23 cellular contexts compared by ENCODE assay signal in the genomic region with DNA sequence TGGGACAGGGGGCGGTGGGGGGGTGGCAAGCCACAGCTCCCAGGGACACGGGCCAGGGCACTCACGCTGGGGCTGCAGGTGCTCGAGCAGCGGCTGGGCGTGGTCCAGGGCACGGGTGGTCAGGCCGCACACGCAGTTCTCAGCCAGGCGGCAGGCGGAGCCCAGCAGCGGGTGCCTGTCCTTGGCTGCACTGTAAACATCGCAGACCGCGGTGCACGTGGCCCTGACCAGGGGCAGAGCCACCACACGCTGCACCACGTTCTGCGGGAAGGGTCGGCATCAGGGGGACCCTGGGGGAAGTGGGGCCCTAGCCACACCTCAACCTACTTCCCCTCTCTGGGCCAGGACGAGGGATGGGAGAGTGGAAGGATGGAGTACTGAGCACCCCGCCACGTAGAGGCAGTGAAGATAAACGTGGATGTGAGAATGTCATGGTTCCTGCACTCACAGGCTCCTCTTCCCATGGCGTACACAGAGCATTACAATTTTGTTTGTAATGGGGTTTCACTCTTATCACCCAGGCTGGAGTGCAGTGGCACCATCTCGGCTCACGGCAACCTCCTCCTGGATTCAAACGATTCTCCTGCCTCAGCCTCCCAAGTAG. TPM values are rescaled to one million over a fixed set of nuclear protein-coding genes. Genes with fewer than 3 reads are reported as not detected.
DNase-seq lines count a peak whose midpoint lies in the region; ATAC-seq and TF ChIP-seq lines count a peak whose summit lies in the region.
"Had no signal": no experiment of that assay in that cellular context is flagged by ENCODE, and none has a peak within 500 bp of the region (broad histone marks: within the 10 kb centered on the region; RNA-seq: fewer than 3 reads in every experiment).

No MANE protein-coding gene starts in this region.

- H3K4me1 ChIP-seq in BLaER1 treated with 17β-estradiol and CSF1 and Interleukin-3, amounts not matched to agents 10 nM and 100 nM: peaks cover 0 to 27% (median 24%) of the 10 kb centered on the region in 10 experiments; a peak in 15 of 20 replicates
- H3K4me1 ChIP-seq in body of pancreas: peaks cover 45% of the 10 kb centered on the region
- H3K4me1 ChIP-seq in ovary (ENCODE audit: insufficient read depth): peaks cover 14% of the 10 kb centered on the region
- H3K4me1 ChIP-seq: prostate gland had no signal

- TF ChIP-seq EP300 in ovary (IDR thresholded peaks at IDR 0.05): no peak

- peak; percentile 9 for ATAC-seq in body of pancreas
- ATAC-seq in GM21447 (IDR thresholded peaks at IDR 0.05; ENCODE audit: unreplicated experiment): no peak

- 34 to 52% methylated on average over 13 to 28 of the region's 28 CpGs for WGBS in body of pancreas, 2 donors
- WGBS in ovary, 3 donors: 14 to 36% (median 20%) methylated on average over 25 to 28 of the region's 28 CpGs

- TF ChIP-seq POLR2A in body of pancreas (IDR thresholded peaks at IDR 0.05) (no peak), ovary (IDR thresholded peaks at IDR 0.05) (no peak)

- H4K20me1 ChIP-seq in BLaER1 treated with 17β-estradiol and CSF1 and Interleukin-3, amounts not matched to agents 10 nM and 100 nM: no peaks in the 10 kb centered on the region

- TF ChIP-seq CTCF in body of pancreas (IDR thresholded peaks at IDR 0.05): peak in 3 of 7 experiments; percentile 6 to 22 (median 17)
- TF ChIP-seq CTCF in ovary (IDR thresholded peaks at IDR 0.05): no peak

- no peaks in the 10 kb centered on the region for H3K9me3 ChIP-seq in BLaER1 treated with 17β-estradiol and CSF1 and Interleukin-3, amounts not matched to agents 10 nM and 100 nM (replicated peaks in 1 of 11)
- H3K9me3 ChIP-seq in body of pancreas: no peaks in the 10 kb centered on the region
- H3K9me3 ChIP-seq in ovary: no peaks in the 10 kb centered on the region
- H3K9me3 ChIP-seq: esophagus squamous epithelium, prostate gland, tibial artery had no signal

- no peak overlapping the region for H3K27ac ChIP-seq in BLaER1 treated with 17β-estradiol and CSF1 and Interleukin-3, amounts not matched to agents 10 nM and 100 nM
- H3K27ac ChIP-seq in body of pancreas: no peak overlapping the region
- H3K27ac ChIP-seq in ovary: peak overlapping the region in 1 of 2 donors; percentile 39
- H3K27ac ChIP-seq: esophagus squamous epithelium, prostate gland, tibial artery had no signal

- DNase-seq in H7 (peak; percentile 64), body of pancreas (peak; percentile 49 to 73 (median 58)), ovary (peak in 3 of 5 donors; percentile 52 to 73 (median 59)), DMS114 treated with DMSO at 0.1 percent for 48 hours (lab: John Stamatoyannopoulos, UW; ENCODE audit: unreplicated experiment) (no peak)
- DNase-seq in stimulated activated CD4-positive, alpha-beta T cell treated with anti-CD3 and anti-CD28 coated beads, Interleukin-2, amount 100 ng/mL, for 24 hours: no peak
- DNase-seq: activated CD4-positive, alpha-beta T cell treated with anti-CD3 and anti-CD28 coated beads, Interleukin-2, amount 10 ng/mL, durations not matched to agents 24 days and 14 days; activated naive CD4-positive, alpha-beta T cell treated with anti-CD3 and anti-CD28 coated beads for 36 hours; amniotic stem cell; CD4-positive, CD25-positive, alpha-beta regulatory T cell; cortex of kidney; esophagus squamous epithelium; HFFc6; hypothalamus; NCI-H1092 treated with DMSO at 0.1 percent for 48 hours; NCI-H2081 treated with DMSO at 0.1 percent for 48 hours; NCI-H510A; stimulated activated naive B cell treated with anti-CD40 and anti-IgM and Interleukin-4, amounts not matched to agents 10 μg/mL and 1 μg/mL and 100 μg/mL, for 72 hours; T-helper 2 cell; tibial artery had no signal

- intact Hi-C loops in body of pancreas (cut with DNase I) (no loop called here), ovary (cut with DNase I) (no loop called here)

- H3K4me2 ChIP-seq in BLaER1 treated with 17β-estradiol and CSF1 and Interleukin-3, amounts not matched to agents 10 nM and 100 nM: peak overlapping the region in 7 of 11 experiments; percentile 12 to 40 (median 21); a peak in 7 of 22 replicates

- H3K4me3 ChIP-seq in BLaER1 treated with 17β-estradiol and CSF1 and Interleukin-3, amounts not matched to agents 10 nM and 100 nM: no peak overlapping the region
- H3K4me3 ChIP-seq in H7 (ENCODE audit: insufficient read depth, low read depth, low read length) (no peak overlapping the region), body of pancreas (no peak overlapping the region), ovary (no peak overlapping the region)
- H3K4me3 ChIP-seq: esophagus squamous epithelium, prostate gland, tibial artery had no signal

- no peak overlapping the region; a peak in 1 of 22 replicates for H3K9ac ChIP-seq in BLaER1 treated with 17β-estradiol and CSF1 and Interleukin-3, amounts not matched to agents 10 nM and 100 nM

- H3K27me3 ChIP-seq in BLaER1 treated with 17β-estradiol and CSF1 and Interleukin-3, amounts not matched to agents 10 nM and 100 nM: peaks cover 0 to 14% (median 0%) of the 10 kb centered on the region in 11 experiments; a peak in 6 of 22 replicates
- H3K27me3 ChIP-seq in H7 (ENCODE audit: control insufficient read depth, insufficient read depth, low read length) (peaks cover 8% of the 10 kb centered on the region; the same call in 1 of the 2 replicates), body of pancreas (no peaks in the 10 kb centered on the region), ovary (no peaks in the 10 kb centered on the region)

- H3K36me3 ChIP-seq in BLaER1 treated with 17β-estradiol and CSF1 and Interleukin-3, amounts not matched to agents 10 nM and 100 nM: no peaks in the 10 kb centered on the region
- H3K36me3 ChIP-seq in H7 (replicated peaks; ENCODE audit: control insufficient read depth, insufficient read depth, low read length): no peaks in the 10 kb centered on the region
- peaks cover 0 to 5% of the 10 kb centered on the region in 2 donors for H3K36me3 ChIP-seq in body of pancreas (replicated peaks in 1 of 2; ENCODE audit: insufficient read depth in 1 of 2, low read depth in 2 of 2)
- no peaks in the 10 kb centered on the region for H3K36me3 ChIP-seq in ovary
- H3K36me3 ChIP-seq: esophagus squamous epithelium, prostate gland, tibial artery had no signal

RNA-seq across cellular contexts. Expression of gene PLIN5, which starts 3.4 kb away (rescaled TPM):
- total RNA-seq in H7 (2014; rRNA removed; shearing (Covaris generic)): 1.3 and 2.5 TPM in 2 replicates
- total RNA-seq in body of pancreas (100 to 1,000 TPM in 1 of 2 donors, 10 to 100 TPM in 1; 72.9 to 132 TPM), ovary (100 to 1,000 TPM in 4 of 7 donors, 10 to 100 TPM in 3; 26.0 to 149 (median 131) TPM)
- 10 to 100 TPM in 1 of 2 donors, 1 to 10 TPM in 1; 8.8 to 85.0 TPM for polyA plus RNA-seq in ovary
- total RNA-seq: activated CD4-positive, alpha-beta T cell treated with anti-CD3 and anti-CD28 coated beads, Interleukin-2, amount 10 ng/mL, durations not matched to agents 24 days and 14 days; CD4-positive, CD25-positive, alpha-beta regulatory T cell; HFFc6; SK-MEL-5 had no signal

RNA-seq across cellular contexts. Expression of gene LRG1, which starts 8.2 kb away (rescaled TPM):
- 0.10 and 0.30 TPM in 2 replicates for total RNA-seq in H7 (2014; rRNA removed; shearing (Covaris generic))
- total RNA-seq in body of pancreas (10 to 100 TPM in 1 of 2 donors, 1 to 10 TPM in 1; 8.8 to 21.1 TPM), ovary (1 to 10 TPM; 1.3 to 7.6 (median 3.6) TPM)
- 1 to 10 TPM in 1 of 2 donors, under 1 TPM in 1; 0.33 to 2.1 TPM for polyA plus RNA-seq in ovary
- total RNA-seq: HFFc6 had no signal

RNA-seq across cellular contexts. Expression of gene PLIN4, which starts 13.4 kb away (rescaled TPM):
- total RNA-seq in H7 (2014; rRNA removed; shearing (Covaris generic)): 0.07 and 0.10 TPM in 2 replicates
- total RNA-seq in body of pancreas (100 to 1,000 TPM in 1 of 2 donors, 10 to 100 TPM in 1; 18.9 to 125 TPM), ovary (10 to 100 TPM in 5 of 7 donors, 1 to 10 TPM in 2; 3.7 to 55.1 (median 23.6) TPM)
- 1 to 10 TPM; 1.6 to 9.6 TPM for polyA plus RNA-seq in ovary
- total RNA-seq: activated CD4-positive, alpha-beta T cell treated with anti-CD3 and anti-CD28 coated beads, Interleukin-2, amount 10 ng/mL, durations not matched to agents 24 days and 14 days; activated naive CD4-positive, alpha-beta T cell treated with anti-CD3 and anti-CD28 coated beads for 36 hours; CD4-positive, CD25-positive, alpha-beta regulatory T cell; HFFc6 had no signal

RNA-seq across cellular contexts. Expression of gene SEMA6B, which starts 27.8 kb away (rescaled TPM):
- total RNA-seq in H7 (2014; rRNA removed; shearing (Covaris generic)): 38.4 and 43.0 TPM in 2 replicates
- total RNA-seq in body of pancreas: 10 to 100 TPM in 1 of 2 donors, 1 to 10 TPM in 1; 6.0 to 11.5 TPM
- total RNA-seq in ovary: 1 to 10 TPM; 1.3 to 9.7 (median 5.5) TPM
- polyA plus RNA-seq in ovary: 1 to 10 TPM in 1 of 2 donors, under 1 TPM in 1; 0.77 to 7.6 TPM
- total RNA-seq: activated CD4-positive, alpha-beta T cell treated with anti-CD3 and anti-CD28 coated beads, Interleukin-2, amount 10 ng/mL, durations not matched to agents 24 days and 14 days; CD4-positive, CD25-positive, alpha-beta regulatory T cell had no signal
- polyA plus RNA-seq: CD4-positive, CD25-positive, alpha-beta regulatory T cell had no signal

RNA-seq across cellular contexts. Expression of gene HDGFL2, which starts 59.6 kb away (rescaled TPM):
- total RNA-seq in H7 (2014; rRNA removed; shearing (Covaris generic)): 111 and 116 TPM in 2 replicates
- total RNA-seq in body of pancreas (10 to 100 TPM; 24.9 to 33.6 TPM), ovary (10 to 100 TPM; 36.2 to 77.2 (median 64.4) TPM)
- polyA plus RNA-seq in ovary: 10 to 100 TPM; 28.5 to 63.0 TPM

Comparison
In these comparisons a context has a peak if more than half of its experiments do, and no peak if none do; other contexts are left out.
1. DNase-seq: peak in H7 (single experiment), body of pancreas (4 of 4) and ovary (3 of 5); none in DMS114 treated with DMSO at 0.1 percent for 48 hours (single experiment) and stimulated activated CD4-positive, alpha-beta T cell treated with anti-CD3 and anti-CD28 coated beads, Interleukin-2, amount 100 ng/mL, for 24 hours (0 of 2).